9 cellular contexts compared by ENCODE assay signal in the genomic region with DNA sequence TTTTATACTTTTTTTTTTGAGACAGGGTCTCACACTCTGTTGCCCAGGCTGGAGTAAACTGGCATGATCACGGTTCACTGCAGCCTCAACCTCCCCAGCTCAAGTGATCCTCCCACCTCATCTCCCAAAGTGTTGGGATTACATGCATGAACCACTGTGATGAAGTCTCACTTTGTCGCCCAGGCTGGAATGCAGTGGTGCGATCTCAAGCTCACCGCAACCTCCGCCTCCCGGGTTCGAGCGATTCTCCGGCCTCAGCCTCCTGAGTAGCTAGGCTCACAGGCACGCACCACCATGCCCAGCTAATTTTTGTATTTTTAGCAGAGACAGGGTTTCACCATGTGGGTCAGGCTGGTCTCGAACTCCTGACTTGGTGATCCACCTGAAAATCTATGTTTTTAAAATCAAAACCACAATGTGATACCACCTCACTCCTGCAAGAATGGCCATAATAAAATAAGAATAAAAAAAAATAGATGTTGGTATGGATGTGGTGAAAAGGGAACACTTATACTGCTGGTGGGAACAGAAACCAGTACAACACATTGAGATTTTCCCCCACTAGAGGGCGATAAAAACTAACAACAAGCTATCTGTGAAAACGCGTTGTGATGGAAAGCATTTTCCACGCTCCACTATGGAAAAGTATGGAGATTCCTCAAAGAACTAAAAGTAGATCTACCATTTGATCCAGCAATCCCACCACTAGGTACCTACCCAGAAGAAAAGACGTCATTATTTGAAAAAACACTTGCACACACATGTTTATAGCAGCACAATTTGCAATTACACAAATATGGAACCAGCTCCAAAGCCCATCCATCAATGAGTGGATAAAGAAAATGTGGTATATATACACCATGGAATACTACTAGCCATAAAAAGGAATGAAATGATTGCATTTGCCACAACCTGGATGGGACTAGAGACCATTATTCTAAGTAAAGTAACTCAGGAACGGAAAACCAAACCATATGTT. TPM values are rescaled to one million over a fixed set of nuclear protein-coding genes. Genes with fewer than 3 reads are reported as not detected.
DNase-seq lines count a peak whose midpoint lies in the region; ATAC-seq, FAIRE-seq and TF ChIP-seq lines count a peak whose summit lies in the region.
"Had no signal": no experiment of that assay in that cellular context is flagged by ENCODE, and none has a peak within 500 bp of the region (broad histone marks: within the 10 kb centered on the region; RNA-seq: fewer than 3 reads in every experiment).

No MANE protein-coding gene starts in this region.

- TF ChIP-seq CTCF in A549 (IDR thresholded peaks at IDR 0.05) (peak; percentile 75), GM10266 (IDR thresholded peaks at IDR 0.05; ENCODE audit: control insufficient read depth, insufficient read depth, low read depth, missing control alignments) (peak; percentile 56), mammary epithelial cell (conservative IDR thresholded peaks at IDR 0.05 in 1 of 2, IDR thresholded peaks at IDR 0.05 in 1 of 2; ENCODE audit: extremely low read depth in 1 of 2, insufficient read depth in 1 of 2, low read depth in 1 of 2, low read length in 2 of 2) (peak; percentile 54 to 60), lower lobe of right lung (IDR thresholded peaks at IDR 0.05) (peak; percentile 54), omental fat pad (IDR thresholded peaks at IDR 0.05) (no peak)

- TF ChIP-seq POLR2A in A549 (IDR thresholded peaks at IDR 0.05; ENCODE audit: low read length): no peak

- CTCF ChIA-PET in A549 (lab: Yijun Ruan, JAX): interaction anchor here (0.6 to 7.0 kb wide), 21 partner anchors 8 to 1235 kb away, joined by 3 to 63 read pairs (median 5); a partner anchor contains a TSS
- CTCF ChIA-PET in mammary epithelial cell (lab: Charles Lee; ENCODE audit: low non-redundant PET): no interaction called here

- 63% methylated on average over 17 of the region's 17 CpGs for WGBS in A549 (ENCODE audit: missing lambda C conversion rate)
- 59% methylated on average over 17 of the region's 17 CpGs for WGBS in mammary epithelial cell (ENCODE audit: low coverage, missing lambda C conversion rate)

- no peak overlapping the region for H3K4me3 Mint-ChIP-seq in stimulated activated memory B cell treated with anti-CD40 and anti-IgM and Interleukin-4, amounts not matched to agents 10 μg/mL and 1 μg/mL and 100 μg/mL, for 72 hours
- H3K4me3 Mint-ChIP-seq: central memory CD8-positive, alpha-beta T cell had no signal

- no TSS peak for BruUV-seq in mammary epithelial cell (replicated peaks; lab: Mats Ljungman, UMichigan)

- peaks cover 18% of the 10 kb centered on the region for H3K4me1 Mint-ChIP-seq in stimulated activated memory B cell treated with anti-CD40 and anti-IgM and Interleukin-4, amounts not matched to agents 10 μg/mL and 1 μg/mL and 100 μg/mL, for 72 hours

- in situ Hi-C loops in mammary epithelial cell (cut with MboI; ENCODE audit: low sequenced_read_pairs in 2 of 2): loop anchor here in 1 of 2 donors (10.0 kb wide), 1 partner anchor 1231 kb away; no protein-coding TSS in a partner anchor

- H4K20me1 ChIP-seq in mammary epithelial cell (ENCODE audit: insufficient read depth, low read length): no peaks in the 10 kb centered on the region

- H2AFZ ChIP-seq in mammary epithelial cell (ENCODE audit: low read depth, low read length): no peak overlapping the region

- peaks cover 48% of the 10 kb centered on the region for H3K36me3 Mint-ChIP-seq in stimulated activated memory B cell treated with anti-CD40 and anti-IgM and Interleukin-4, amounts not matched to agents 10 μg/mL and 1 μg/mL and 100 μg/mL, for 72 hours

- H3K4me2 ChIP-seq in A549 (no peak overlapping the region), mammary epithelial cell (ENCODE audit: insufficient read depth, low read depth, low read length) (no peak overlapping the region)

- no peaks in the 10 kb centered on the region for H3K9me3 ChIP-seq in A549
- no peaks in the 10 kb centered on the region for H3K9me3 ChIP-seq in mammary epithelial cell (replicated peaks; ENCODE audit: insufficient read depth, low read length)
- H3K9me3 ChIP-seq in lower lobe of right lung: no peaks in the 10 kb centered on the region

- dilution Hi-C loops in mammary epithelial cell (cut with HindIII; ENCODE audit: low sequenced_read_pairs): no loop called here

- no peak overlapping the region for H3K27ac Mint-ChIP-seq in stimulated activated memory B cell treated with anti-CD40 and anti-IgM and Interleukin-4, amounts not matched to agents 10 μg/mL and 1 μg/mL and 100 μg/mL, for 72 hours

- POLR2A ChIA-PET in A549 (lab: Yijun Ruan, JAX): interaction anchor here (0.5 to 1.0 kb wide), 2 partner anchors 10 to 26 kb away, joined by 3 to 4 read pairs; no protein-coding TSS in a partner anchor

- peak; percentile 60; a peak in 4 of 5 replicates for TF ChIP-seq RAD21 in A549 (conservative IDR thresholded peaks at IDR 0.05 in 1 of 2, IDR thresholded peaks at IDR 0.05 in 1 of 2)

- H3K27ac ChIP-seq in A549: no peak overlapping the region
- H3K27ac ChIP-seq in mammary epithelial cell (ENCODE audit: insufficient read depth, low read depth, low read length): no peak overlapping the region
- no peak overlapping the region for H3K27ac ChIP-seq in lower lobe of right lung

- ATAC-seq in A549 (peak in 1 of 2 experiments; percentile 54; a peak in 3 of 6 replicates), lower lobe of right lung (no peak), omental fat pad (ENCODE audit: low FRiP score) (no peak)
- ATAC-seq in stimulated activated memory B cell treated with anti-CD40 and anti-IgM and Interleukin-4, amounts not matched to agents 10 μg/mL and 1 μg/mL and 100 μg/mL, for 72 hours: no peak

- no peaks in the 10 kb centered on the region for H3K27me3 Mint-ChIP-seq in stimulated activated memory B cell treated with anti-CD40 and anti-IgM and Interleukin-4, amounts not matched to agents 10 μg/mL and 1 μg/mL and 100 μg/mL, for 72 hours
- H3K27me3 Mint-ChIP-seq: central memory CD8-positive, alpha-beta T cell had no signal

- H3K27me3 ChIP-seq in mammary epithelial cell (ENCODE audit: insufficient read depth, low read length) (no peaks in the 10 kb centered on the region), lower lobe of right lung (ENCODE audit: low read depth) (no peaks in the 10 kb centered on the region)

- H3K4me1 ChIP-seq in A549 (no peaks in the 10 kb centered on the region), mammary epithelial cell (ENCODE audit: insufficient read depth, low read length) (peaks cover 11% of the 10 kb centered on the region), lower lobe of right lung (no peaks in the 10 kb centered on the region)

- DNase-seq in A549 (ENCODE audit: low read depth in 1 of 2, low spot score in 1 of 2) (peak; percentile 53 to 63), GM10266 (ENCODE audit: extremely low spot score) (no peak), NCI-H2029 treated with DMSO at 0.1 percent for 48 hours (lab: John Stamatoyannopoulos, UW) (peak; percentile 28), mammary epithelial cell (peak; percentile 15), lower lobe of right lung (no peak), GDM1 (lab: John Stamatoyannopoulos, UW) (no peak), omental fat pad (ENCODE audit: low spot score) (no peak)

- TF ChIP-seq EP300 in A549 (IDR thresholded peaks at IDR 0.05): no peak

- FAIRE-seq in A549 (lab: Jason Lieb, UNC): peak; percentile 70

- H3K79me2 ChIP-seq in mammary epithelial cell (ENCODE audit: insufficient read depth, low read length): no peaks in the 10 kb centered on the region

- H3K9ac ChIP-seq in mammary epithelial cell (ENCODE audit: insufficient read depth, low read length): no peak overlapping the region

- no peaks in the 10 kb centered on the region for H3K9me3 Mint-ChIP-seq in stimulated activated memory B cell treated with anti-CD40 and anti-IgM and Interleukin-4, amounts not matched to agents 10 μg/mL and 1 μg/mL and 100 μg/mL, for 72 hours
- H3K9me3 Mint-ChIP-seq: central memory CD8-positive, alpha-beta T cell had no signal

- intact Hi-C loops in mammary epithelial cell (cut with micrococcal nuclease): loop anchor here (10.0 kb wide), 1 partner anchor 59 kb away; no protein-coding TSS in a partner anchor
- intact Hi-C loops in lower lobe of right lung (cut with DNase I): no loop called here

- H3K4me3 ChIP-seq in A549 (no peak overlapping the region), mammary epithelial cell (replicated peaks in 1 of 3; ENCODE audit: insufficient read depth in 1 of 3, low read depth in 2 of 3, low read length in 3 of 3) (no peak overlapping the region), lower lobe of right lung (no peak overlapping the region)

- H3K36me3 ChIP-seq in mammary epithelial cell (ENCODE audit: insufficient read depth, low read length): peaks cover 2% of the 10 kb centered on the region
- H3K36me3 ChIP-seq in lower lobe of right lung: peaks cover 78% of the 10 kb centered on the region

TF ChIP-seq in A549, 52 proteins besides CTCF, POLR2A, EP300 and RAD21:
- TF ChIP-seq SMC3 (IDR thresholded peaks at IDR 0.05): peak; percentile 31
- TF ChIP-seq MYC (IDR thresholded peaks at IDR 0.05; ENCODE audit: borderline replicate concordance, low read length): no peak

RNA-seq across cellular contexts. Expression of a gene that starts 26.8 kb away (rescaled TPM):
- polyA plus RNA-seq in A549 (2011; rRNA removed) (0.25 and 0.34 TPM in 2 replicates), A549 (2017; fragmentation: RNase III; extraction: RNeasy Plus Mini Kit Qiagen cat#74134 plus additional on column Dnase treatment) (0.16 to 0.21 TPM (median 0.17 TPM) in 3 replicates), mammary epithelial cell (not detected)
- polyA plus RNA-seq in A549 (2012; cell fraction: cytosol; rRNA removed): 0.33 and 0.36 TPM in 2 replicates
- polyA plus RNA-seq in A549 (2012; cell fraction: nucleus; rRNA removed): 0.50 and 0.54 TPM in 2 replicates
- 0.49 and 0.87 TPM in 2 replicates for polyA minus RNA-seq in A549 (2011; rRNA and poly(A)+ RNA removed)
- total RNA-seq in mammary epithelial cell (under 1 TPM in 1 of 2 donors, not detected in 1; 0.33 TPM), lower lobe of right lung (1.2 TPM), omental fat pad (1 to 10 TPM in 1 of 4 donors, under 1 TPM in 1, not detected in 2; 0.19 to 1.1 TPM)
- polyA minus RNA-seq in mammary epithelial cell: not detected

Comparison
In these comparisons a context has a peak if more than half of its experiments do, and no peak if none do; other contexts are left out.
1. DNase-seq: peak in A549 (2 of 2), NCI-H2029 treated with DMSO at 0.1 percent for 48 hours (single experiment) and mammary epithelial cell (single experiment); none in GM10266 (single experiment), lower lobe of right lung (single experiment), GDM1 (single experiment) and omental fat pad (single experiment).
2. CTCF ChIP-seq: peak in A549 (single experiment), GM10266 (single experiment), mammary epithelial cell (2 of 2) and lower lobe of right lung (single experiment); none in omental fat pad (0 of 3).